13 cellular contexts compared by ENCODE assay signal in genomic region chr1:24381256-24381655, GRCh38.
"Had no signal": no experiment of that assay in that cellular context is flagged by ENCODE, and none has a peak within 500 bp of the region (broad histone marks: within the 10 kb centered on the region; RNA-seq: fewer than 3 reads in every experiment).

No MANE protein-coding gene starts in this region.

- H3K36me3 ChIP-seq: ovary had no signal

- H3K27ac ChIP-seq: body of pancreas, ovary, upper lobe of left lung had no signal

- ATAC-seq: body of pancreas had no signal

- H3K27me3 ChIP-seq: body of pancreas, ovary, upper lobe of left lung had no signal

- H3K4me1 ChIP-seq: body of pancreas had no signal

- H3K9me3 ChIP-seq: body of pancreas, ovary, upper lobe of left lung had no signal

- DNase-seq: activated naive CD4-positive, alpha-beta T cell treated with anti-CD3 and anti-CD28 coated beads, Interleukin-2, amount 50 U/mL, for 16 hours; activated T-cell treated with anti-CD3 and anti-CD28 coated beads for 4 hours; body of pancreas; central memory CD4-positive, alpha-beta T cell; cortex of kidney; effector CD8-positive, alpha-beta T cell; hypothalamus; ovary; retina; stimulated activated naive CD4-positive, alpha-beta T cell; substantia nigra; T1000; upper lobe of left lung had no signal

- H3K4me3 ChIP-seq: body of pancreas, ovary, upper lobe of left lung had no signal
